32 cellular contexts compared by ENCODE assay signal in the genomic region with DNA sequence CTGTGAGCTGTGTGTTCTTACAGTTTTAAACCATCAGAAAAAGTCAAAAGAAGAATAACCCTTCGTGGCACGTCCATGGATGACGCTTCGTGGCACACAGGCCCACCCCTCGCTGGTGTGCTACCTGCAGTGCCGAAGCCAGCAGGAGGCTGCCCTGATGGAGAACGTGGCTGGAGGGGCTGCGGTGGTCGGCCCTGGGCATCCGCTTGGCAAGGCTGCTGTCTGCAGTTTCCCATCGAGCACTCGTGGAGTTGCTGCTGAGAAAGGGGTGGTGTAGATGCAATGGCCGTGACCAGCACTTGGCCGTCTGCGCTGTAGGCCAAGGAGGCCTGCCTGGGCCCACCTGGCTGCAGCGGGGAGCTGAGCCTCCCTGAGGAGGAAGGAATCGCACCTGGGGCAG. TPM values are rescaled to one million over a fixed set of nuclear protein-coding genes. Genes with fewer than 3 reads are reported as not detected.
"Had no signal": no experiment of that assay in that cellular context is flagged by ENCODE, and none has a peak within 500 bp of the region (broad histone marks: within the 10 kb centered on the region; RNA-seq: fewer than 3 reads in every experiment).

No MANE protein-coding gene starts in this region.

- ATAC-seq: naive thymus-derived CD8-positive, alpha-beta T cell; natural killer cell treated with Interleukin-12 subunit alpha and Interleukin-12 subunit beta and Interleukin-15 and Interleukin-18, amount 100 ng/mL, for 72 hours; psoas muscle; right cardiac atrium; right lobe of liver; stimulated activated effector memory CD8-positive, alpha-beta T cell treated with anti-CD3 and anti-CD28 coated beads, Interleukin-12 subunit alpha, Interleukin-12 subunit beta, amount 100 ng/mL, for 72 hours; stimulated activated naive B cell treated with anti-CD40 and anti-IgM and Interleukin-4, amounts not matched to agents 10 μg/mL and 1 μg/mL and 100 μg/mL, for 72 hours; upper lobe of right lung had no signal

- H3K4me3 ChIP-seq: ovary, psoas muscle, right lobe of liver, sigmoid colon, stomach, testis, tibial artery, transverse colon, upper lobe of right lung, uterus had no signal

- H3K36me3 ChIP-seq: ovary, right lobe of liver, sigmoid colon, stomach, tibial artery, transverse colon, upper lobe of right lung, uterus had no signal

- H3K4me3 Mint-ChIP-seq: naive thymus-derived CD8-positive, alpha-beta T cell; natural killer cell treated with Interleukin-12 subunit alpha and Interleukin-12 subunit beta and Interleukin-15 and Interleukin-18, amount 100 ng/mL, for 72 hours; nephron progenitor cell; neural crest cell; stimulated activated effector memory CD8-positive, alpha-beta T cell treated with anti-CD3 and anti-CD28 coated beads, Interleukin-12 subunit alpha, Interleukin-12 subunit beta, amount 100 ng/mL, for 72 hours; stimulated activated naive B cell treated with anti-CD40 and anti-IgM and Interleukin-4, amounts not matched to agents 10 μg/mL and 1 μg/mL and 100 μg/mL, for 72 hours; stimulated activated naive CD8-positive, alpha-beta T cell treated with anti-CD3 and anti-CD28 coated beads, Interleukin-15, Interleukin-2, amounts not matched to agents 100 ng/mL and 50 ng/mL, for 24 hours; type B pancreatic cell had no signal

- H3K9me3 ChIP-seq: ovary, psoas muscle, right lobe of liver, sigmoid colon, stomach, testis, tibial artery, transverse colon, upper lobe of right lung, uterus had no signal

- H3K79me2 ChIP-seq: parathyroid adenoma had no signal

- H3K4me1 ChIP-seq: parathyroid adenoma, psoas muscle, testis, upper lobe of right lung had no signal

- H3K27me3 ChIP-seq: testis had no signal

- H3K27ac ChIP-seq: ovary, parathyroid adenoma, psoas muscle, right lobe of liver, sigmoid colon, stomach, testis, tibial artery, transverse colon, upper lobe of right lung, uterus had no signal

- H2AFZ ChIP-seq: parathyroid adenoma had no signal

- H3K9me3 Mint-ChIP-seq: naive thymus-derived CD8-positive, alpha-beta T cell; natural killer cell treated with Interleukin-12 subunit alpha and Interleukin-12 subunit beta and Interleukin-15 and Interleukin-18, amount 100 ng/mL, for 72 hours; nephron progenitor cell; neural crest cell; stimulated activated effector memory CD8-positive, alpha-beta T cell treated with anti-CD3 and anti-CD28 coated beads, Interleukin-12 subunit alpha, Interleukin-12 subunit beta, amount 100 ng/mL, for 72 hours; stimulated activated naive CD8-positive, alpha-beta T cell treated with anti-CD3 and anti-CD28 coated beads, Interleukin-15, Interleukin-2, amounts not matched to agents 100 ng/mL and 50 ng/mL, for 24 hours; type B pancreatic cell had no signal

- H3K9ac ChIP-seq: parathyroid adenoma had no signal

- H3K36me3 Mint-ChIP-seq: naive thymus-derived CD8-positive, alpha-beta T cell; natural killer cell treated with Interleukin-12 subunit alpha and Interleukin-12 subunit beta and Interleukin-15 and Interleukin-18, amount 100 ng/mL, for 72 hours; stimulated activated effector memory CD8-positive, alpha-beta T cell treated with anti-CD3 and anti-CD28 coated beads, Interleukin-12 subunit alpha, Interleukin-12 subunit beta, amount 100 ng/mL, for 72 hours; stimulated activated naive B cell treated with anti-CD40 and anti-IgM and Interleukin-4, amounts not matched to agents 10 μg/mL and 1 μg/mL and 100 μg/mL, for 72 hours; type B pancreatic cell had no signal

- H3K27ac Mint-ChIP-seq: natural killer cell treated with Interleukin-12 subunit alpha and Interleukin-12 subunit beta and Interleukin-15 and Interleukin-18, amount 100 ng/mL, for 72 hours; nephron progenitor cell; progenitor cell of endocrine pancreas; stimulated activated effector memory CD8-positive, alpha-beta T cell treated with anti-CD3 and anti-CD28 coated beads, Interleukin-12 subunit alpha, Interleukin-12 subunit beta, amount 100 ng/mL, for 72 hours; stimulated activated naive B cell treated with anti-CD40 and anti-IgM and Interleukin-4, amounts not matched to agents 10 μg/mL and 1 μg/mL and 100 μg/mL, for 72 hours; stimulated activated naive CD8-positive, alpha-beta T cell treated with anti-CD3 and anti-CD28 coated beads, Interleukin-15, Interleukin-2, amounts not matched to agents 100 ng/mL and 50 ng/mL, for 24 hours; type B pancreatic cell had no signal

- H3K4me1 Mint-ChIP-seq: stimulated activated effector memory CD8-positive, alpha-beta T cell treated with anti-CD3 and anti-CD28 coated beads, Interleukin-12 subunit alpha, Interleukin-12 subunit beta, amount 100 ng/mL, for 72 hours had no signal

- DNase-seq: naive thymus-derived CD8-positive, alpha-beta T cell; nephron progenitor cell; occipital lobe; ovary; posterior cingulate gyrus; psoas muscle; right lobe of liver; sigmoid colon; small intestine; stimulated activated CD4-positive, alpha-beta T cell treated with anti-CD3 and anti-CD28 coated beads, Interleukin-15, amount 100 ng/mL, for 24 hours; stimulated activated CD4-positive, alpha-beta T cell treated with anti-CD3 and anti-CD28 coated beads, Interleukin-2, amount 100 ng/mL, for 24 hours; stimulated activated CD4-positive, alpha-beta T cell treated with anti-CD3 and anti-CD28 coated beads, Interleukin-2, amount 100 ng/mL, for 48 hours; stimulated activated CD4-positive, alpha-beta T cell treated with anti-CD3 and anti-CD28 coated beads, Interleukin-4, amount 100 ng/mL, for 24 hours; stimulated activated naive B cell treated with anti-CD40 and anti-IgM and Interleukin-4, amounts not matched to agents 10 μg/mL and 1 μg/mL and 100 μg/mL, for 72 hours; stimulated activated naive CD4-positive, alpha-beta T cell treated with Interleukin-2 at 50 U/mL for 16 hours; stomach; testis; tibial artery; transverse colon; upper lobe of right lung; uterus had no signal

RNA-seq across cellular contexts. Expression of a gene that starts 3.2 kb away (rescaled TPM):
- total RNA-seq: naive thymus-derived CD8-positive, alpha-beta T cell; natural killer cell treated with Interleukin-12 subunit alpha and Interleukin-12 subunit beta and Interleukin-15 and Interleukin-18, amount 100 ng/mL, for 72 hours; osteoblast; renal cortical epithelial cell; upper lobe of right lung; urinary bladder had no signal
- polyA plus RNA-seq: naive thymus-derived CD8-positive, alpha-beta T cell; ovary; stomach had no signal
